18 cellular contexts compared by ENCODE assay signal in the genomic region with DNA sequence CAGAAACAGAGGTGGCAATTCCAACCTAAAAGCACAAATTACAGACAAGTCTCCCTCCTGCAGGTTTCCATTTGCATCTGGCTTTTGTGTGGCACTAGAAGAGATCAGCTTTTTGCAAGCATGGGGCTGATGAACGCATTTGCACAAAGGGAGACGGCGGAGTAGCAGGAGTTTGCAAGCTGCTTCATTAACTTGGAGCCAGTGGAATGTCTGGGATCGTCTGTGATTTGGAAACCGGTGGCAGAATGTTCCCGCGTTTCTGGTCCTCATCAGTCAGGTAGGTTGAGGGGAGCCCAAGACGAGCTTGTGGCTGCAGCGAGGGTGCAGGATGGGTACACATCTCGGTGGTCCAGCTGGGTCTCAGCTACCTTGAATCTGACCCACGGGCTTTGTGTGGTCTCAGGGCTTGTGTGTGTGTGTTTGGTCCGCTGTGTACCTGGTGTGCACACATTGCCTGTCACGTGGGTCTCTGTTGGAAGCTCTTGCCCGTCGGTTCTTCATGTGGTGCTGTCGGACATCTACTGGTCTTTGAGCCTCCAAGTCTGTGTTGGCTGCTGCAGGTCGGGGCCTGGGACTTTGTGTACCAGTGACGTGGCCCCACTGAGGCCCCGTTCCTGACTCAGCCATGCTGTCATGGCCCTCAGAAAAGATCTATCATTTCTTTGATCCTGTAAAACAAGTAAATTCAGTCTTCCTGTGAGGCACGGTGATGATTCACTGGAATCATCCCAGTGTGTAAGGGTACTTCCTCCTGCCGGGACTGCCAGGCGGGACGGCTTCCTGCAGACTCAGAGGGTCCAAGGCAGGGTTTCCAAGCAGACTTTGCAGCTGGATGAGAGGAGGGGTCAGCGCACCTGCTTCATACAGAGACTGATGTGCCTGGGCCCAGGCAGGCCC. TPM values are rescaled to one million over a fixed set of nuclear protein-coding genes. Genes with fewer than 3 reads are reported as not detected.
DNase-seq lines count a peak whose midpoint lies in the region; ATAC-seq, FAIRE-seq and TF ChIP-seq lines count a peak whose summit lies in the region.
"Had no signal": no experiment of that assay in that cellular context is flagged by ENCODE, and none has a peak within 500 bp of the region (broad histone marks: within the 10 kb centered on the region; RNA-seq: fewer than 3 reads in every experiment).

No MANE protein-coding gene starts in this region.

- H3K36me3 ChIP-seq in lower lobe of right lung: no peaks in the 10 kb centered on the region
- no peaks in the 10 kb centered on the region for H3K36me3 ChIP-seq in hepatocyte (replicated peaks; ENCODE audit: insufficient read depth, low read depth)
- H3K36me3 ChIP-seq: upper lobe of left lung had no signal

- no peak for FAIRE-seq in GM19239 (lab: Jason Lieb, UNC)
- FAIRE-seq: endometrium, TTC549 had no signal

- no peak for ATAC-seq in lower lobe of right lung
- ATAC-seq: activated T-cell treated with anti-CD3 and anti-CD28 coated beads, Interleukin-2, amount 50 U/mL, for 72 hours had no signal

- H3K9me3 Mint-ChIP-seq in brain (peaks cover 0 to 8% (median 0%) of the 10 kb centered on the region in 5 experiments), immature natural killer cell (no peaks in the 10 kb centered on the region)
- no peaks in the 10 kb centered on the region for H3K9me3 Mint-ChIP-seq in activated CD4-positive, alpha-beta T cell treated with anti-CD3 and anti-CD28 coated beads, Interleukin-2, amount 10 ng/mL, durations not matched to agents 24 days and 14 days
- H3K9me3 Mint-ChIP-seq: activated T-cell treated with anti-CD3 and anti-CD28 coated beads, Interleukin-2, amount 50 U/mL, for 72 hours had no signal

- peaks cover 6% of the 10 kb centered on the region for H3K27me3 Mint-ChIP-seq in brain
- peaks cover 0 to 3% (median 2%) of the 10 kb centered on the region in 3 donors for H3K27me3 Mint-ChIP-seq in immature natural killer cell (ENCODE audit: low read depth in 3 of 3)
- H3K27me3 Mint-ChIP-seq in activated CD4-positive, alpha-beta T cell treated with anti-CD3 and anti-CD28 coated beads, Interleukin-2, amount 10 ng/mL, durations not matched to agents 24 days and 14 days: no peaks in the 10 kb centered on the region
- H3K27me3 Mint-ChIP-seq: activated naive CD8-positive, alpha-beta T cell treated with anti-CD3 and anti-CD28 coated beads, Interleukin-2, amount 10 ng/mL, durations not matched to agents 7 days and 5 days had no signal

- no peaks in the 10 kb centered on the region for H3K36me3 Mint-ChIP-seq in brain
- no peaks in the 10 kb centered on the region for H3K36me3 Mint-ChIP-seq in immature natural killer cell
- no peaks in the 10 kb centered on the region for H3K36me3 Mint-ChIP-seq in activated CD4-positive, alpha-beta T cell treated with anti-CD3 and anti-CD28 coated beads, Interleukin-2, amount 10 ng/mL, durations not matched to agents 24 days and 14 days (ENCODE audit: low read depth)
- H3K36me3 Mint-ChIP-seq: activated naive CD8-positive, alpha-beta T cell treated with anti-CD3 and anti-CD28 coated beads, Interleukin-2, amount 10 ng/mL, durations not matched to agents 7 days and 5 days had no signal

- WGBS in hepatocyte (ENCODE audit: low lambda C conversion rate, missing lambda C conversion rate): 74% methylated on average over 24 of the region's 24 CpGs

- H3K4me2 ChIP-seq in hepatocyte: no peak overlapping the region

- no peaks in the 10 kb centered on the region for H4K20me1 ChIP-seq in hepatocyte (ENCODE audit: insufficient read depth, poor library complexity, severe bottlenecking)

- H3K4me1 ChIP-seq in lower lobe of right lung (no peaks in the 10 kb centered on the region), hepatocyte (ENCODE audit: insufficient read depth) (no peaks in the 10 kb centered on the region)
- H3K4me1 ChIP-seq: upper lobe of left lung had no signal

- H3K27ac Mint-ChIP-seq in brain: peak overlapping the region in 3 of 5 experiments; percentile 8 to 77 (median 59)
- no peak overlapping the region for H3K27ac Mint-ChIP-seq in immature natural killer cell
- no peak overlapping the region for H3K27ac Mint-ChIP-seq in activated CD4-positive, alpha-beta T cell treated with anti-CD3 and anti-CD28 coated beads, Interleukin-2, amount 10 ng/mL, durations not matched to agents 24 days and 14 days
- H3K27ac Mint-ChIP-seq: activated naive CD8-positive, alpha-beta T cell treated with anti-CD3 and anti-CD28 coated beads, Interleukin-2, amount 10 ng/mL, durations not matched to agents 7 days and 5 days; activated T-cell treated with anti-CD3 and anti-CD28 coated beads, Interleukin-2, amount 50 U/mL, for 72 hours had no signal

- H3K9me3 ChIP-seq in lower lobe of right lung (no peaks in the 10 kb centered on the region), hepatocyte (ENCODE audit: low read depth) (no peaks in the 10 kb centered on the region)
- H3K9me3 ChIP-seq: upper lobe of left lung had no signal

- DNase-seq in DMS53 (lab: John Stamatoyannopoulos, UW): peak; percentile 85
- peak; percentile 47 for DNase-seq in M059J (ENCODE audit: low read depth)
- DNase-seq in lower lobe of right lung: peak; percentile 25
- no peak for DNase-seq in hepatocyte (ENCODE audit: low spot score)
- DNase-seq in immature natural killer cell: no peak
- no peak for DNase-seq in GM19239 (ENCODE audit: insufficient read length, low spot score)
- DNase-seq in activated CD4-positive, alpha-beta T cell treated with anti-CD3 and anti-CD28 coated beads, Interleukin-2, amount 10 ng/mL, durations not matched to agents 24 days and 14 days: no peak
- DNase-seq: activated CD4-positive, alpha-beta T cell treated with anti-CD3 and anti-CD28 coated beads, Interleukin-2, amount 50 U/mL, for 4 hours; activated naive CD8-positive, alpha-beta T cell treated with anti-CD3 and anti-CD28 coated beads, Interleukin-2, amount 10 ng/mL, durations not matched to agents 7 days and 5 days; activated T-cell treated with anti-CD3 and anti-CD28 coated beads, Interleukin-2, amount 50 U/mL, for 72 hours; cerebellar nuclear complex; midbrain; NCI-H524 had no signal

- intact Hi-C loops in lower lobe of right lung (cut with DNase I): no loop called here
- intact Hi-C loops in activated CD4-positive, alpha-beta T cell treated with anti-CD3 and anti-CD28 coated beads, Interleukin-2, amount 10 ng/mL, durations not matched to agents 24 days and 14 days (cut with micrococcal nuclease): no loop called here

- H3K27me3 ChIP-seq in lower lobe of right lung (ENCODE audit: low read depth): peaks cover 10% of the 10 kb centered on the region
- no peaks in the 10 kb centered on the region for H3K27me3 ChIP-seq in hepatocyte
- H3K27me3 ChIP-seq: upper lobe of left lung had no signal

- no peak overlapping the region for H3K27ac ChIP-seq in lower lobe of right lung
- H3K27ac ChIP-seq in hepatocyte: no peak overlapping the region
- H3K27ac ChIP-seq: upper lobe of left lung had no signal

- peaks cover 59% of the 10 kb centered on the region for H3K4me1 Mint-ChIP-seq in brain
- H3K4me1 Mint-ChIP-seq in immature natural killer cell: no peaks in the 10 kb centered on the region
- H3K4me1 Mint-ChIP-seq in activated CD4-positive, alpha-beta T cell treated with anti-CD3 and anti-CD28 coated beads, Interleukin-2, amount 10 ng/mL, durations not matched to agents 24 days and 14 days: no peaks in the 10 kb centered on the region
- H3K4me1 Mint-ChIP-seq: activated naive CD8-positive, alpha-beta T cell treated with anti-CD3 and anti-CD28 coated beads, Interleukin-2, amount 10 ng/mL, durations not matched to agents 7 days and 5 days had no signal

- no peaks in the 10 kb centered on the region for H3K9me2 ChIP-seq in hepatocyte (replicated peaks; ENCODE audit: insufficient read depth)

- H3K4me3 Mint-ChIP-seq in brain (no peak overlapping the region), immature natural killer cell (no peak overlapping the region)
- no peak overlapping the region for H3K4me3 Mint-ChIP-seq in activated CD4-positive, alpha-beta T cell treated with anti-CD3 and anti-CD28 coated beads, Interleukin-2, amount 10 ng/mL, durations not matched to agents 24 days and 14 days
- H3K4me3 Mint-ChIP-seq: activated naive CD8-positive, alpha-beta T cell treated with anti-CD3 and anti-CD28 coated beads, Interleukin-2, amount 10 ng/mL, durations not matched to agents 7 days and 5 days; activated T-cell treated with anti-CD3 and anti-CD28 coated beads, Interleukin-2, amount 50 U/mL, for 72 hours had no signal

- TF ChIP-seq CTCF in brain (conservative IDR thresholded peaks at IDR 0.05) (no peak), lower lobe of right lung (IDR thresholded peaks at IDR 0.05) (no peak), hepatocyte (IDR thresholded peaks at IDR 0.05; ENCODE audit: poor library complexity) (no peak)

- H2AFZ ChIP-seq in hepatocyte: no peak overlapping the region

- no peaks in the 10 kb centered on the region for H3K79me2 ChIP-seq in hepatocyte

- H3K4me3 ChIP-seq in lower lobe of right lung: no peak overlapping the region
- H3K4me3 ChIP-seq in hepatocyte: no peak overlapping the region
- H3K4me3 ChIP-seq: upper lobe of left lung had no signal

RNA-seq across cellular contexts. Expression of gene MYT1, which starts 12.4 kb away (rescaled TPM):
- not detected in 2 replicates for total RNA-seq in M059J (2014; rRNA removed; shearing (Covaris generic))
- polyA plus RNA-seq in brain (ENCODE audit: insufficient read depth, low read depth, low replicate concordance): 46.0 TPM
- not detected for total RNA-seq in lower lobe of right lung
- total RNA-seq in hepatocyte: 0.03 and 0.08 TPM in 2 replicates
- 0.05 and 0.06 TPM in 2 replicates for polyA plus RNA-seq in hepatocyte
- not detected for polyA plus RNA-seq in immature natural killer cell
- total RNA-seq in activated CD4-positive, alpha-beta T cell treated with anti-CD3 and anti-CD28 coated beads, Interleukin-2, amount 10 ng/mL, durations not matched to agents 24 days and 14 days: not detected in 2 replicates

RNA-seq across cellular contexts. Expression of gene NPBWR2, which starts 44.5 kb away (rescaled TPM):
- not detected in 2 replicates for total RNA-seq in M059J (2014; rRNA removed; shearing (Covaris generic))
- polyA plus RNA-seq in brain (ENCODE audit: insufficient read depth, low read depth, low replicate concordance) (not detected), hepatocyte (not detected in 2 replicates), immature natural killer cell (not detected)
- total RNA-seq in lower lobe of right lung (not detected), hepatocyte (not detected in 2 replicates)
- total RNA-seq in activated CD4-positive, alpha-beta T cell treated with anti-CD3 and anti-CD28 coated beads, Interleukin-2, amount 10 ng/mL, durations not matched to agents 24 days and 14 days: not detected in 2 replicates
- total RNA-seq: activated naive CD8-positive, alpha-beta T cell treated with anti-CD3 and anti-CD28 coated beads, Interleukin-2, amount 10 ng/mL, durations not matched to agents 7 days and 5 days; activated T-cell treated with anti-CD3 and anti-CD28 coated beads, Interleukin-2, amount 50 U/mL, for 72 hours; OCI-LY7; upper lobe of left lung had no signal

Comparison
In these comparisons a context has a peak if more than half of its experiments do, and no peak if none do; other contexts are left out.
1. DNase-seq: peak in DMS53 (single experiment), M059J (single experiment) and lower lobe of right lung (single experiment); none in hepatocyte (single experiment), immature natural killer cell (0 of 3), GM19239 (single experiment) and activated CD4-positive, alpha-beta T cell treated with anti-CD3 and anti-CD28 coated beads, Interleukin-2, amount 10 ng/mL, durations not matched to agents 24 days and 14 days (single experiment).
2. H3K27ac Mint-ChIP-seq: peak in brain (3 of 5); none in immature natural killer cell (0 of 6) and activated CD4-positive, alpha-beta T cell treated with anti-CD3 and anti-CD28 coated beads, Interleukin-2, amount 10 ng/mL, durations not matched to agents 24 days and 14 days (single experiment).